Comparison of ENCODE assay signal across 8 cellular contexts in the genomic region with DNA sequence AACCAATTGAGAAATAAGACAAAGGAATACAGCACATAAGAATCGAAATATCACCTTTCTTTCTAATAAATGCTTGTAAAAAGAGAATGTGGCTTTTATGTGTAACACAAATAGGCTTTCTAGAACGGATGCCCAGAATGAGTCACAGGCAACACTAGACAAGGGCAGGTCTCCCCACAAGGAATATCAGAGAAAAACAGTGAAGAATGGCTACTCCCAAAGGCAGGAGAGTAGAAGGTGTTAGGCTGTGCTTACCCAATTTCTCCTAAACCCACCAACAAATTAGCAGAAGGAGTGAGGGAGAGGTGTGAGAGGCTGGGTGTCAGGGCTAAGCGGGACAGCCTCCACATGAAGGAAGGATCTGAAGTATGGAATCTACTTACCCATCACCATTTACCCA. TPM values are rescaled to one million over a fixed set of nuclear protein-coding genes. Genes with fewer than 3 reads are reported as not detected.
DNase-seq lines count a peak whose midpoint lies in the region; ATAC-seq and TF ChIP-seq lines count a peak whose summit lies in the region.

No MANE protein-coding gene starts in this region.

- intact Hi-C loops in left ventricle myocardium superior (cut with micrococcal nuclease) (no loop called here), upper lobe of right lung (cut with DNase I) (no loop called here)

- peaks cover 19% of the 10 kb centered on the region for H3K4me1 Mint-ChIP-seq in chondrocyte (ENCODE audit: low read depth)

- H3K4me3 ChIP-seq in upper lobe of right lung, result no peak overlapping the region

- H3K27me3 Mint-ChIP-seq in chondrocyte (ENCODE audit: low read depth), result no peaks in the 10 kb centered on the region

- no peaks in the 10 kb centered on the region for H3K9me3 ChIP-seq in upper lobe of right lung

- peak; percentile 55 for ATAC-seq in GM21423 (IDR thresholded peaks at IDR 0.05; ENCODE audit: unreplicated experiment)
- ATAC-seq in HG03565 (IDR thresholded peaks at IDR 0.05; ENCODE audit: unreplicated experiment), result peak; percentile 44
- no peak for ATAC-seq in left ventricle myocardium superior
- no peak for ATAC-seq in upper lobe of right lung

- no peaks in the 10 kb centered on the region for H3K36me3 ChIP-seq in upper lobe of right lung

- no peaks in the 10 kb centered on the region for H3K27me3 ChIP-seq in upper lobe of right lung

- DNase-seq in Daoy (ENCODE audit: low read depth) (peak; percentile 63), chondrocyte (ENCODE audit: low spot score) (no peak), SIG-M5 treated with dmso at 0.1 percent for 504 hours (lab: John Stamatoyannopoulos, UW; ENCODE audit: unreplicated experiment) (no peak), left ventricle myocardium superior (no peak), NCI-H526 (lab: John Stamatoyannopoulos, UW) (no peak), upper lobe of right lung (no peak)

- H3K4me3 Mint-ChIP-seq in chondrocyte (ENCODE audit: unreplicated experiment), result no peak overlapping the region

- H3K4me1 ChIP-seq in upper lobe of right lung, result no peaks in the 10 kb centered on the region

- H3K27ac Mint-ChIP-seq in chondrocyte (ENCODE audit: unreplicated experiment), result peak overlapping the region; percentile 82

- no peak overlapping the region for H3K27ac ChIP-seq in upper lobe of right lung

- TF ChIP-seq CTCF in chondrocyte (IDR thresholded peaks at IDR 0.05), result no peak
- TF ChIP-seq CTCF in upper lobe of right lung (IDR thresholded peaks at IDR 0.05), result no peak

- H3K9me3 Mint-ChIP-seq in chondrocyte (ENCODE audit: low read depth), result no peaks in the 10 kb centered on the region

- H3K36me3 Mint-ChIP-seq in chondrocyte (ENCODE audit: low read depth), result no peaks in the 10 kb centered on the region

RNA-seq across cellular contexts. Expression of a gene that starts 55.2 kb away (rescaled TPM):
- total RNA-seq in Daoy (2014; rRNA removed; shearing (Covaris generic)), result 4.9 and 5.1 TPM in 2 replicates
- total RNA-seq in chondrocyte, result 3.6 to 4.9 TPM (median 3.9 TPM) in 3 replicates
- 1.8 TPM for total RNA-seq in left ventricle myocardium superior
- 7.8 TPM for total RNA-seq in upper lobe of right lung

RNA-seq across cellular contexts. Expression of a gene that starts 56.5 kb away (rescaled TPM):
- 11.1 and 13.4 TPM in 2 replicates for total RNA-seq in Daoy (2014; rRNA removed; shearing (Covaris generic))
- 10.4 to 12.2 TPM (median 11.0 TPM) in 3 replicates for total RNA-seq in chondrocyte
- 6.4 TPM for total RNA-seq in left ventricle myocardium superior
- 15.8 TPM for total RNA-seq in upper lobe of right lung

Comparison
In these comparisons a context has a peak if more than half of its experiments do, and no peak if none do; other contexts are left out.
1. ATAC-seq: peak in GM21423 (single experiment) and HG03565 (single experiment); none in left ventricle myocardium superior (single experiment) and upper lobe of right lung (single experiment).